In the genomic region with DNA sequence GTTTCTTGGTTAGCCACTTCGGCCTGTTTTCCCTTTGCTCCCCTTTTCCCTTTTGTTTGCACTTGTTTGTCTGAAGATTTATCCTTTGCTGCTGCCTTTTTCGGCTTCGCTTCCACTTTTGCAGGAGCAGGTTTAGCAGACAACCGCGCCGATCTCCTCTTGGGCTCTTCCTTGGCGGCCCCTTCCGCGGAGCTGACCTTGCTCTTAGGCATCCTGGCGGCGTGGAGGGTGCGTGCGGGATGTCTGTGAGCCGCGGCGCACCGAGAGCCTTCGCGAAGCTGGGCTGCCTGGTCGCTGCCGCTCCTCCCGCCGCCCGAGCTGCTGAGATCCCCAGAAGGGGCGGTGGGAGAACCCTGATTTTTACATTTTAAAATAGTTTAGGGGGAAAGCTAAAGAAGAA, we compare ENCODE assay signal across 10 cellular contexts.
DNase-seq lines count a peak whose midpoint lies in the region; ATAC-seq and TF ChIP-seq lines count a peak whose summit lies in the region.
"Had no signal": no experiment of that assay in that cellular context is flagged by ENCODE, and none has a peak within 500 bp of the region (broad histone marks: within the 10 kb centered on the region; RNA-seq: fewer than 3 reads in every experiment).

No MANE protein-coding gene starts in this region.

- POLR2A ChIA-PET in AG04450 (lab: Yijun Ruan, JAX), result no interaction called here

- peaks cover 9% of the 10 kb centered on the region for H3K4me1 Mint-ChIP-seq in HFFc6 (ENCODE audit: low read depth)

- 0 out of 2 replicates have a peak, but pooled peaks have one; percentile 4 for TF ChIP-seq CTCF in AG04450 (IDR thresholded peaks at IDR 0.05; ENCODE audit: low read depth, low read length)
- no peak for TF ChIP-seq CTCF in HFFc6 (IDR thresholded peaks at IDR 0.05)
- no peak for TF ChIP-seq CTCF in dorsolateral prefrontal cortex (IDR thresholded peaks at IDR 0.05 in 54 of 56, conservative IDR thresholded peaks at IDR 0.05 in 2 of 56; ENCODE audit: low read depth in 1 of 56, partially characterized antibody in 56 of 56)
- no peak for TF ChIP-seq CTCF in mucosa of descending colon (IDR thresholded peaks at IDR 0.05)

- H3K27me3 ChIP-seq in AG04450 (ENCODE audit: control insufficient read depth, insufficient read depth, low read length), result no peaks in the 10 kb centered on the region
- peaks cover 0 to 32% (median 0%) of the 10 kb centered on the region in 45 donors for H3K27me3 ChIP-seq in dorsolateral prefrontal cortex

- CTCF ChIA-PET in AG04450 (lab: Charles Lee), result interaction anchor here (0.5 to 7.7 kb wide), 5 partner anchors 24 to 140 kb away, joined by 3 to 41 read pairs (median 13); a partner anchor contains a TSS

- H3K9me3 ChIP-seq in AG04450 (ENCODE audit: control insufficient read depth, insufficient read depth, low read length) (peaks cover 6% of the 10 kb centered on the region), mucosa of descending colon (peaks cover 7% of the 10 kb centered on the region)

- ATAC-seq in mucosa of descending colon (no peak), GM18870 (IDR thresholded peaks at IDR 0.05; ENCODE audit: unreplicated experiment) (no peak), HG02588 (IDR thresholded peaks at IDR 0.05; ENCODE audit: unreplicated experiment) (no peak), HG02678 (IDR thresholded peaks at IDR 0.05; ENCODE audit: unreplicated experiment) (no peak)

- peaks cover 3% of the 10 kb centered on the region; the same call in 1 of the 2 replicates for H3K27me3 Mint-ChIP-seq in HFFc6 (ENCODE audit: insufficient read depth)

- H3K4me1 ChIP-seq in mucosa of descending colon (ENCODE audit: low read depth), result no peaks in the 10 kb centered on the region

- no peak overlapping the region for H3K27ac Mint-ChIP-seq in HFFc6

- peak overlapping the region; percentile 43 for H3K4me3 ChIP-seq in AG04450 (ENCODE audit: low read depth, low read length)
- peak overlapping the region in 56 of 59 donors; percentile 3 to 61 (median 38) for H3K4me3 ChIP-seq in dorsolateral prefrontal cortex
- no peak overlapping the region for H3K4me3 ChIP-seq in mucosa of descending colon

- no peak for DNase-seq in AG04450 (ENCODE audit: low read depth, low spot score)
- DNase-seq in HFFc6, result no peak
- peak in 6 of 10 donors; percentile 33 to 50 (median 45) for DNase-seq in dorsolateral prefrontal cortex
- DNase-seq in mucosa of descending colon, result peak in 2 of 3 donors; percentile 8 to 30
- DNase-seq in SKM-1 (lab: John Stamatoyannopoulos, UW; ENCODE audit: unreplicated experiment), result no peak
- DNase-seq: AML-193, NCI-H2227 treated with DMSO at 0.1 percent for 48 hours had no signal

- H3K27ac ChIP-seq in AG04450 (ENCODE audit: low read depth, low read length) (no peak overlapping the region), dorsolateral prefrontal cortex (no peak overlapping the region)

- peaks cover 15% of the 10 kb centered on the region for H3K36me3 Mint-ChIP-seq in HFFc6 (ENCODE audit: low read depth)

- peak overlapping the region; percentile 78; the same call in 1 of the 2 replicates for H3K4me3 Mint-ChIP-seq in HFFc6

- no peaks in the 10 kb centered on the region for H3K36me3 ChIP-seq in mucosa of descending colon (ENCODE audit: low read depth)

- intact Hi-C loops in dorsolateral prefrontal cortex (cut with DNase I) (no loop called here), mucosa of descending colon (cut with DNase I, micrococcal nuclease) (no loop called here)

- H3K9me3 Mint-ChIP-seq in HFFc6, result peaks cover 20% of the 10 kb centered on the region

Comparison
In these comparisons a context has a peak if more than half of its experiments do, and no peak if none do; other contexts are left out.
1. DNase-seq: peak in dorsolateral prefrontal cortex (6 of 10) and mucosa of descending colon (2 of 3); none in AG04450 (single experiment), HFFc6 (single experiment) and SKM-1 (single experiment).